ENCODE assay signal across 10 cellular contexts in the genomic region with DNA sequence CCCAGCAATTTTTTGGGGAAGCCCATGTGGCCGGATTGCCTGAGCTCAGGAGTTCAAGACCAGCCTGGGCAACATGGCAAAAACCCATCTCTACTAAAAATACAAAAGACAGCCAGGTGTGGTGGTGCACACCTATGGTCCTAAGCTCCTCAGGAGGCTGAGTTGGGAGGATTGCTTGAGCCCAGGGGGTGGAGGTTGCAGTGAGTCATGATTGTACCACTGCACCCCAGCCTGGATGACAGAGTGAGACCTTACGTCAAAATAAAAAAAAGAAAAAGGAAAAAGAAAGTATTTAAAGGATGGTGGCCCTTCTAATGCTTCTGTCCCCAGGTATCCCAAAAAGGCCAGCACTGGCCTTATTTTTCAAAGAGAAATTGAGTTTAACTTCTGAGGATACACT. TPM values are rescaled to one million over a fixed set of nuclear protein-coding genes. Genes with fewer than 3 reads are reported as not detected.
DNase-seq lines count a peak whose midpoint lies in the region; ATAC-seq lines count a peak whose summit lies in the region.
"Had no signal": no experiment of that assay in that cellular context is flagged by ENCODE, and none has a peak within 500 bp of the region (broad histone marks: within the 10 kb centered on the region; RNA-seq: fewer than 3 reads in every experiment).

No MANE protein-coding gene starts in this region.

- H3K4me1 Mint-ChIP-seq in activated CD8-positive, alpha-beta memory T cell treated with anti-CD3 and anti-CD28 coated beads, Interleukin-2, amount 10 ng/mL, durations not matched to agents 7 days and 5 days = peaks cover 79% of the 10 kb centered on the region
- H3K4me1 Mint-ChIP-seq in T-cell = peaks cover 60 to 78% (median 64%) of the 10 kb centered on the region in 3 donors
- peaks cover 53 to 66% of the 10 kb centered on the region in 2 donors for H3K4me1 Mint-ChIP-seq in effector memory CD8-positive, alpha-beta T cell (ENCODE audit: low read depth in 2 of 2)

- peaks cover 40% of the 10 kb centered on the region for H3K36me3 Mint-ChIP-seq in activated CD8-positive, alpha-beta memory T cell treated with anti-CD3 and anti-CD28 coated beads, Interleukin-2, amount 10 ng/mL, durations not matched to agents 7 days and 5 days
- H3K36me3 Mint-ChIP-seq in T-cell = peaks cover 30% of the 10 kb centered on the region
- peaks cover 32% of the 10 kb centered on the region for H3K36me3 Mint-ChIP-seq in effector memory CD8-positive, alpha-beta T cell (ENCODE audit: insufficient read depth)

- H3K4me3 Mint-ChIP-seq in activated CD8-positive, alpha-beta memory T cell treated with anti-CD3 and anti-CD28 coated beads, Interleukin-2, amount 10 ng/mL, durations not matched to agents 7 days and 5 days = peak overlapping the region; percentile 91
- peak overlapping the region; percentile 83 to 93 (median 90) for H3K4me3 Mint-ChIP-seq in T-cell
- peak overlapping the region; percentile 86 to 91 for H3K4me3 Mint-ChIP-seq in effector memory CD8-positive, alpha-beta T cell

- no peaks in the 10 kb centered on the region for H3K9me3 Mint-ChIP-seq in activated CD8-positive, alpha-beta memory T cell treated with anti-CD3 and anti-CD28 coated beads, Interleukin-2, amount 10 ng/mL, durations not matched to agents 7 days and 5 days (ENCODE audit: low read depth)
- H3K9me3 Mint-ChIP-seq in T-cell = no peaks in the 10 kb centered on the region
- H3K9me3 Mint-ChIP-seq in effector memory CD8-positive, alpha-beta T cell = no peaks in the 10 kb centered on the region

- CTCF ChIA-PET in activated CD8-positive, alpha-beta memory T cell treated with anti-CD3 and anti-CD28 coated beads, Interleukin-2, amount 10 ng/mL, durations not matched to agents 7 days and 5 days (lab: Charles Lee) = interaction anchor here (1.1 to 5.2 kb wide), 8 partner anchors 8 to 192 kb away, joined by 3 to 60 read pairs (median 14); a partner anchor contains a TSS
- CTCF ChIA-PET in T-cell (lab: Charles Lee) = interaction anchor here in 1 of 2 donors (3.2 kb wide), 1 partner anchor 10 kb away, joined by 20 read pairs; no protein-coding TSS in a partner anchor

- peak; percentile 11 for ATAC-seq in activated CD8-positive, alpha-beta memory T cell treated with anti-CD3 and anti-CD28 coated beads, Interleukin-2, amount 10 ng/mL, durations not matched to agents 7 days and 5 days
- ATAC-seq in T-cell (replicated peaks in 1 of 4) (no peak), GM21390 (IDR thresholded peaks at IDR 0.05; ENCODE audit: unreplicated experiment) (no peak)
- ATAC-seq in effector memory CD8-positive, alpha-beta T cell (replicated peaks) = no peak

- POLR2A ChIA-PET in T-cell (lab: Charles Lee) = no interaction called here

- no peaks in the 10 kb centered on the region for H3K27me3 Mint-ChIP-seq in activated CD8-positive, alpha-beta memory T cell treated with anti-CD3 and anti-CD28 coated beads, Interleukin-2, amount 10 ng/mL, durations not matched to agents 7 days and 5 days
- H3K27me3 Mint-ChIP-seq in T-cell = no peaks in the 10 kb centered on the region
- no peaks in the 10 kb centered on the region for H3K27me3 Mint-ChIP-seq in effector memory CD8-positive, alpha-beta T cell

- peak; percentile 64 for DNase-seq in activated CD8-positive, alpha-beta memory T cell treated with anti-CD3 and anti-CD28 coated beads, Interleukin-2, amount 10 ng/mL, durations not matched to agents 7 days and 5 days
- DNase-seq in activated CD8-positive, alpha-beta memory T cell treated with anti-CD3 and anti-CD28 coated beads, Interleukin-2, amount 50 U/mL, for 48 hours = no peak
- DNase-seq in T-cell (peak in 1 of 34 experiments; percentile 30), SHP77 treated with DMSO at 0.1 percent for 48 hours (lab: John Stamatoyannopoulos, UW) (no peak), HuH-7 (ENCODE audit: low spot score) (no peak)
- DNase-seq in effector memory CD8-positive, alpha-beta T cell = no peak
- DNase-seq in stimulated activated CD8-positive, alpha-beta memory T cell treated with anti-CD3 and anti-CD28 coated beads, Interleukin-4, amount 100 ng/mL, for 48 hours = peak; percentile 49
- DNase-seq: effector CD8-positive, alpha-beta T cell; stimulated activated CD4-positive, alpha-beta T cell treated with anti-CD3 and anti-CD28 coated beads, Interleukin-1b, Interleukin-23, amount 100 ng/mL, for 48 hours had no signal

- peak overlapping the region; percentile 92 for H3K27ac Mint-ChIP-seq in activated CD8-positive, alpha-beta memory T cell treated with anti-CD3 and anti-CD28 coated beads, Interleukin-2, amount 10 ng/mL, durations not matched to agents 7 days and 5 days
- H3K27ac Mint-ChIP-seq in T-cell = peak overlapping the region; percentile 96
- H3K27ac Mint-ChIP-seq in effector memory CD8-positive, alpha-beta T cell = peak overlapping the region; percentile 88 to 94

RNA-seq across cellular contexts. Expression of a gene that starts 1.7 kb away (rescaled TPM):
- 10 to 100 TPM; 64.8 to 72.7 TPM for total RNA-seq in activated CD8-positive, alpha-beta memory T cell treated with anti-CD3 and anti-CD28 coated beads, Interleukin-2, amount 10 ng/mL, durations not matched to agents 7 days and 5 days
- total RNA-seq in T-cell = 10 to 100 TPM; 60.7 to 84.7 (median 81.4) TPM

RNA-seq across cellular contexts. Expression of a gene that starts 35.3 kb away (rescaled TPM):
- 100 to 1,000 TPM; 184 to 216 TPM for total RNA-seq in activated CD8-positive, alpha-beta memory T cell treated with anti-CD3 and anti-CD28 coated beads, Interleukin-2, amount 10 ng/mL, durations not matched to agents 7 days and 5 days
- total RNA-seq in T-cell = 100 to 1,000 TPM; 174 to 224 (median 204) TPM

Comparison
In these comparisons a context has a peak if more than half of its experiments do, and no peak if none do; other contexts are left out.
1. DNase-seq: peak in activated CD8-positive, alpha-beta memory T cell treated with anti-CD3 and anti-CD28 coated beads, Interleukin-2, amount 10 ng/mL, durations not matched to agents 7 days and 5 days (single experiment) and stimulated activated CD8-positive, alpha-beta memory T cell treated with anti-CD3 and anti-CD28 coated beads, Interleukin-4, amount 100 ng/mL, for 48 hours (single experiment); none in activated CD8-positive, alpha-beta memory T cell treated with anti-CD3 and anti-CD28 coated beads, Interleukin-2, amount 50 U/mL, for 48 hours (single experiment), effector memory CD8-positive, alpha-beta T cell (0 of 3), SHP77 treated with DMSO at 0.1 percent for 48 hours (single experiment) and HuH-7 (single experiment).
2. Peak in every context shown above with its lines, with median percentiles within 50 percentile points of each other: H3K27ac Mint-ChIP-seq and H3K4me3 Mint-ChIP-seq.